In the genomic region with DNA sequence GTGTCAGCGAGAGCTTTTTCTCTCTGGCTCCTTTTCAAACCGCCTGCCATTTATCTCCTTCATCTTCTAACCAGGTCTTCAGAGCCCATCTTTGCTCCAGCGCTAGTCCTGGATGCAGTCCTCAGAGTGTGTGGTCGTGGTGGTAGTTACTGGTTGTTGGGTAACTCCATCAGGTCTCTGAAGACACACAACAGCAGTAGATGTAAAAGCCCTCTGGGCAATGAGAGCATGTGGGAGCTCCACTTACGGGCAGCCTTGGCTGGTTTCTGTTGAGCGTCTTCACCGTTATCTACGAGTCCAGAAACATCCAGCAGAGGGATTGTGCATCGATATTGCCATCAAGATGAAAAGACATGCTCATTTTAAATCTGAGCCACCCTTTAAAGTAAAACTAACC, we compare ENCODE assay signal across 8 cellular contexts.
DNase-seq lines count a peak whose midpoint lies in the region; ATAC-seq and TF ChIP-seq lines count a peak whose summit lies in the region.

No MANE protein-coding gene starts in this region.

- no peaks in the 10 kb centered on the region for H3K36me3 Mint-ChIP-seq in activated CD4-positive, alpha-beta memory T cell treated with anti-CD3 and anti-CD28 coated beads for 36 hours
- H3K36me3 Mint-ChIP-seq in nephron (ENCODE audit: low read depth) (no peaks in the 10 kb centered on the region), WTC11 (no peaks in the 10 kb centered on the region)

- H3K4me3 ChIP-seq in BJ (ENCODE audit: low read depth, low read length) = peak overlapping the region; percentile 4; the same call in 1 of the 2 replicates

- no peak for DNase-seq in BJ (ENCODE audit: low read depth)
- peak; percentile 37 for DNase-seq in activated CD4-positive, alpha-beta memory T cell treated with anti-CD3 and anti-CD28 coated beads for 36 hours
- DNase-seq in HEK293T (ENCODE audit: extremely low spot score) = no peak
- no peak for DNase-seq in cerebellum (ENCODE audit: low spot score)
- DNase-seq in WTC11 (ENCODE audit: low spot score) = no peak

- CTCF ChIA-PET in BJ (lab: Yijun Ruan, JAX) (interaction anchor here (0.6 to 2.0 kb wide), 11 partner anchors 9 to 415 kb away, joined by 3 to 9 read pairs (median 3); no protein-coding TSS in a partner anchor), HEK293T (lab: Yijun Ruan, JAX) (interaction anchor here (0.6 to 2.1 kb wide), 3 partner anchors 13 to 101 kb away, joined by 4 to 9 read pairs (median 4); no protein-coding TSS in a partner anchor), WTC11 (lab: Charles Lee) (interaction anchor here (1.2 to 1.8 kb wide), 2 partner anchors 16 to 73 kb away, joined by 3 to 5 read pairs; no protein-coding TSS in a partner anchor)
- CTCF ChIA-PET in activated CD4-positive, alpha-beta memory T cell treated with anti-CD3 and anti-CD28 coated beads for 36 hours (lab: Charles Lee) = interaction anchor here (0.6 to 2.3 kb wide), 5 partner anchors 13 to 73 kb away, joined by 3 to 24 read pairs (median 3); no protein-coding TSS in a partner anchor

- H3K27me3 ChIP-seq in BJ (ENCODE audit: control insufficient read depth, insufficient read depth, low read length) = no peaks in the 10 kb centered on the region

- peaks cover 61% of the 10 kb centered on the region for H3K27me3 Mint-ChIP-seq in activated CD4-positive, alpha-beta memory T cell treated with anti-CD3 and anti-CD28 coated beads for 36 hours
- peaks cover 67% of the 10 kb centered on the region for H3K27me3 Mint-ChIP-seq in nephron (ENCODE audit: low read depth)
- peaks cover 70% of the 10 kb centered on the region for H3K27me3 Mint-ChIP-seq in WTC11 (ENCODE audit: low read depth)

- intact Hi-C loops in activated CD4-positive, alpha-beta memory T cell treated with anti-CD3 and anti-CD28 coated beads for 36 hours (cut with micrococcal nuclease) = loop anchor here (2.0 to 5.0 kb wide), 3 partner anchors 58 to 74 kb away; a partner anchor contains a TSS

- peak overlapping the region; percentile 45 for H3K4me3 Mint-ChIP-seq in activated CD4-positive, alpha-beta memory T cell treated with anti-CD3 and anti-CD28 coated beads for 36 hours
- H3K4me3 Mint-ChIP-seq in nephron (peak overlapping the region; percentile 79 to 85 (median 79)), WTC11 (no peak overlapping the region)

- ATAC-seq in GM18873 (IDR thresholded peaks at IDR 0.05; ENCODE audit: low FRiP score, unreplicated experiment) (peak; percentile 12), HG03342 (IDR thresholded peaks at IDR 0.05; ENCODE audit: unreplicated experiment) (peak; percentile 24), WTC11 (no peak)

- peak; percentile 9; the same call in 1 of the 2 replicates for TF ChIP-seq CTCF in BJ (IDR thresholded peaks at IDR 0.05; ENCODE audit: insufficient read depth, low read depth, low read length)
- no peak for TF ChIP-seq CTCF in nephron (IDR thresholded peaks at IDR 0.05; ENCODE audit: unreplicated experiment in 3 of 3)
- no peak for TF ChIP-seq CTCF in WTC11 (IDR thresholded peaks at IDR 0.05)

- H3K4me1 Mint-ChIP-seq in activated CD4-positive, alpha-beta memory T cell treated with anti-CD3 and anti-CD28 coated beads for 36 hours (ENCODE audit: low read depth) = peaks cover 29% of the 10 kb centered on the region
- H3K4me1 Mint-ChIP-seq in nephron (peaks cover 29% of the 10 kb centered on the region), WTC11 (peaks cover 7% of the 10 kb centered on the region)

- peaks cover 1% of the 10 kb centered on the region; the same call in 1 of the 2 replicates for H3K36me3 ChIP-seq in BJ (ENCODE audit: control insufficient read depth, insufficient read depth, low read length)

- no peak overlapping the region for H3K27ac Mint-ChIP-seq in activated CD4-positive, alpha-beta memory T cell treated with anti-CD3 and anti-CD28 coated beads for 36 hours
- peak overlapping the region in 1 of 3 experiments; percentile 6 for H3K27ac Mint-ChIP-seq in nephron
- H3K27ac Mint-ChIP-seq in WTC11 = no peak overlapping the region

- H3K9me3 Mint-ChIP-seq in activated CD4-positive, alpha-beta memory T cell treated with anti-CD3 and anti-CD28 coated beads for 36 hours = no peaks in the 10 kb centered on the region
- H3K9me3 Mint-ChIP-seq in nephron (no peaks in the 10 kb centered on the region), WTC11 (no peaks in the 10 kb centered on the region)

- POLR2A ChIA-PET in BJ (lab: Charles Lee) = no interaction called here
- POLR2A ChIA-PET in activated CD4-positive, alpha-beta memory T cell treated with anti-CD3 and anti-CD28 coated beads for 36 hours (lab: Charles Lee) = interaction anchor here (0.6 to 1.1 kb wide), 2 partner anchors 59 to 583 kb away, joined by 3 read pairs; a partner anchor contains a TSS
- POLR2A ChIA-PET in HEK293T (lab: Yijun Ruan, JAX) = interaction anchor here (1.0 kb wide), 1 partner anchor 9 kb away, joined by 4 read pairs; no protein-coding TSS in a partner anchor
- POLR2A ChIA-PET in WTC11 (lab: Charles Lee) = no interaction called here

TF ChIP-seq in HEK293T, 16 proteins besides CTCF, POLR2A, EP300 and RAD21:
- TF ChIP-seq FOXM1 (IDR thresholded peaks at IDR 0.05; ENCODE audit: borderline replicate concordance) (no peak), SUZ12 (IDR thresholded peaks at IDR 0.05) (no peak), FOXK2 (IDR thresholded peaks at IDR 0.05) (no peak), ZNF384 (IDR thresholded peaks at IDR 0.05) (no peak), SP1 (IDR thresholded peaks at IDR 0.05) (no peak), TARDBP (IDR thresholded peaks at IDR 0.05) (no peak), HDGF (IDR thresholded peaks at IDR 0.05; ENCODE audit: borderline replicate concordance) (no peak)

TF ChIP-seq in WTC11, 78 proteins besides CTCF, POLR2A, EP300 and RAD21 (continues in another document):
- TF ChIP-seq, protein P1, sequence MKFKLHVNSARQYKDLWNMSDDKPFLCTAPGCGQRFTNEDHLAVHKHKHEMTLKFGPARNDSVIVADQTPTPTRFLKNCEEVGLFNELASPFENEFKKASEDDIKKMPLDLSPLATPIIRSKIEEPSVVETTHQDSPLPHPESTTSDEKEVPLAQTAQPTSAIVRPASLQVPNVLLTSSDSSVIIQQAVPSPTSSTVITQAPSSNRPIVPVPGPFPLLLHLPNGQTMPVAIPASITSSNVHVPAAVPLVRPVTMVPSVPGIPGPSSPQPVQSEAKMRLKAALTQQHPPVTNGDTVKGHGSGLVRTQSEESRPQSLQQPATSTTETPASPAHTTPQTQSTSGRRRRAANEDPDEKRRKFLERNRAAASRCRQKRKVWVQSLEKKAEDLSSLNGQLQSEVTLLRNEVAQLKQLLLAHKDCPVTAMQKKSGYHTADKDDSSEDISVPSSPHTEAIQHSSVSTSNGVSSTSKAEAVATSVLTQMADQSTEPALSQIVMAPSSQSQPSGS (CRISPR knock-in tag; IDR thresholded peaks at IDR 0.05; ENCODE audit: borderline replicate concordance, low read depth) = no peak
- TF ChIP-seq CBFB (CRISPR knock-in tag; IDR thresholded peaks at IDR 0.05; ENCODE audit: low read depth) (no peak), HMGA2 (CRISPR knock-in tag; IDR thresholded peaks at IDR 0.05) (no peak), SOX15 (CRISPR knock-in tag; IDR thresholded peaks at IDR 0.05) (no peak), RELA (CRISPR knock-in tag; IDR thresholded peaks at IDR 0.05; ENCODE audit: borderline replicate concordance) (no peak), ZNF219 (CRISPR knock-in tag; IDR thresholded peaks at IDR 0.05; ENCODE audit: borderline replicate concordance) (no peak)
- TF ChIP-seq, protein P2, sequence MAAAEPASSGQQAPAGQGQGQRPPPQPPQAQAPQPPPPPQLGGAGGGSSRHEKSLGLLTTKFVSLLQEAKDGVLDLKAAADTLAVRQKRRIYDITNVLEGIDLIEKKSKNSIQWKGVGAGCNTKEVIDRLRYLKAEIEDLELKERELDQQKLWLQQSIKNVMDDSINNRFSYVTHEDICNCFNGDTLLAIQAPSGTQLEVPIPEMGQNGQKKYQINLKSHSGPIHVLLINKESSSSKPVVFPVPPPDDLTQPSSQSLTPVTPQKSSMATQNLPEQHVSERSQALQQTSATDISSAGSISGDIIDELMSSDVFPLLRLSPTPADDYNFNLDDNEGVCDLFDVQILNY (CRISPR knock-in tag; IDR thresholded peaks at IDR 0.05) = no peak
- TF ChIP-seq, protein P3, sequence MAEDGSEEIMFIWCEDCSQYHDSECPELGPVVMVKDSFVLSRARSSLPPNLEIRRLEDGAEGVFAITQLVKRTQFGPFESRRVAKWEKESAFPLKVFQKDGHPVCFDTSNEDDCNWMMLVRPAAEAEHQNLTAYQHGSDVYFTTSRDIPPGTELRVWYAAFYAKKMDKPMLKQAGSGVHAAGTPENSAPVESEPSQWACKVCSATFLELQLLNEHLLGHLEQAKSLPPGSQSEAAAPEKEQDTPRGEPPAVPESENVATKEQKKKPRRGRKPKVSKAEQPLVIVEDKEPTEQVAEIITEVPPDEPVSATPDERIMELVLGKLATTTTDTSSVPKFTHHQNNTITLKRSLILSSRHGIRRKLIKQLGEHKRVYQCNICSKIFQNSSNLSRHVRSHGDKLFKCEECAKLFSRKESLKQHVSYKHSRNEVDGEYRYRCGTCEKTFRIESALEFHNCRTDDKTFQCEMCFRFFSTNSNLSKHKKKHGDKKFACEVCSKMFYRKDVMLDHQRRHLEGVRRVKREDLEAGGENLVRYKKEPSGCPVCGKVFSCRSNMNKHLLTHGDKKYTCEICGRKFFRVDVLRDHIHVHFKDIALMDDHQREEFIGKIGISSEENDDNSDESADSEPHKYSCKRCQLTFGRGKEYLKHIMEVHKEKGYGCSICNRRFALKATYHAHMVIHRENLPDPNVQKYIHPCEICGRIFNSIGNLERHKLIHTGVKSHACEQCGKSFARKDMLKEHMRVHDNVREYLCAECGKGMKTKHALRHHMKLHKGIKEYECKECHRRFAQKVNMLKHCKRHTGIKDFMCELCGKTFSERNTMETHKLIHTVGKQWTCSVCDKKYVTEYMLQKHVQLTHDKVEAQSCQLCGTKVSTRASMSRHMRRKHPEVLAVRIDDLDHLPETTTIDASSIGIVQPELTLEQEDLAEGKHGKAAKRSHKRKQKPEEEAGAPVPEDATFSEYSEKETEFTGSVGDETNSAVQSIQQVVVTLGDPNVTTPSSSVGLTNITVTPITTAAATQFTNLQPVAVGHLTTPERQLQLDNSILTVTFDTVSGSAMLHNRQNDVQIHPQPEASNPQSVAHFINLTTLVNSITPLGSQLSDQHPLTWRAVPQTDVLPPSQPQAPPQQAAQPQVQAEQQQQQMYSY (CRISPR knock-in tag; IDR thresholded peaks at IDR 0.05) = no peak
- TF ChIP-seq, protein P4, sequence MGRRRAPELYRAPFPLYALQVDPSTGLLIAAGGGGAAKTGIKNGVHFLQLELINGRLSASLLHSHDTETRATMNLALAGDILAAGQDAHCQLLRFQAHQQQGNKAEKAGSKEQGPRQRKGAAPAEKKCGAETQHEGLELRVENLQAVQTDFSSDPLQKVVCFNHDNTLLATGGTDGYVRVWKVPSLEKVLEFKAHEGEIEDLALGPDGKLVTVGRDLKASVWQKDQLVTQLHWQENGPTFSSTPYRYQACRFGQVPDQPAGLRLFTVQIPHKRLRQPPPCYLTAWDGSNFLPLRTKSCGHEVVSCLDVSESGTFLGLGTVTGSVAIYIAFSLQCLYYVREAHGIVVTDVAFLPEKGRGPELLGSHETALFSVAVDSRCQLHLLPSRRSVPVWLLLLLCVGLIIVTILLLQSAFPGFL (CRISPR knock-in tag; IDR thresholded peaks at IDR 0.05; ENCODE audit: borderline replicate concordance) = no peak

Comparison
In these comparisons a context has a peak if more than half of its experiments do, and no peak if none do; other contexts are left out.
1. POLR2A ChIA-PET loops: an anchor here in activated CD4-positive, alpha-beta memory T cell treated with anti-CD3 and anti-CD28 coated beads for 36 hours (0.6 to 1.1 kb wide) and HEK293T (1.0 kb wide); none called in BJ and WTC11.